ENCODE assay signal across 1 cellular context in the genomic region with DNA sequence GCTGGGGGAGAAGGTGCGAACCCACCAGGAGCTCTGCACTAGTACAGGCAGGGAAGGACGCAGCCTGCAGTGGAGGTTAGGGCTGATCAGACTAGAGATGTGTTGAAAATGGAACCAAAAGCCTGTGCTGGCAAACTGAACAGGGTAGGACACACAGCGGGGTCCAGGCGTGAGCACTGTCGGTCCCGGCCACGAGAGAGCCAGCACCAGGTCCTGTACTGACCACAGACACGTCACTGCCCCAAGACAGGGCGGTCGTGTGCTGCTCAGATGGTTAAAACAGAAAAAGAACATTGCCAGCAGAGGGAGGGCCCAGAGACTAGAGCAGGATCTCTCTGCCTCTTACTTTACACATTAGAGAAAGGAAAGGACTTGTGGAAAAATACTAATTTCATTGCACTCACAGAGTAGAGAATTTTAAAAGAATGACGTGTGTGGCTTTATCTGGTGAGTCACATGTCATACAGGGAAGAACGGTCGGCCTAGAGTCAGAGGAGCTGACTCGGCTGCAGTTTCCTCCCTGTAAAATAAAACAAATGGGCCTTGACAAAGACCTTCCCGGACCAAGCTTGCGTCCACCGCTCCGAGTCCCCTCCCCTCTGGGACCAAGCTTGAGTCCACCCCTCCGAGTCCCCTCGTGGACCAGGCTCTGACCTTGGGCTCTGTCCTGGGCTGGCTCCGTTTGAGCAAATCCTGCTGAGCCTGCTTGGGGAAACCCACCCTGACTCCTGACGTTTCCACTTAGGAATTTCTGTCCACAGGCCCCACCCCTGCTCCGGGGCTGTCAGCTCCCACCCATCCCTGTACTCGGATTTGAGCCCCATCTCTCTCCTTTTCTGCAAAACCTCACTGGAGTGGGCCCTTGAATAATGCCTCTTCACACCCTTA.
TF ChIP-seq lines count a peak whose summit lies in the region.

No MANE protein-coding gene starts in this region.

TF ChIP-seq in HepG2, 621 proteins besides CTCF, POLR2A, EP300 and RAD21 (continues in another document):
- no peak for TF ChIP-seq TRIM24 (CRISPR knock-in tag; IDR thresholded peaks at IDR 0.05)
- TF ChIP-seq, protein P1, sequence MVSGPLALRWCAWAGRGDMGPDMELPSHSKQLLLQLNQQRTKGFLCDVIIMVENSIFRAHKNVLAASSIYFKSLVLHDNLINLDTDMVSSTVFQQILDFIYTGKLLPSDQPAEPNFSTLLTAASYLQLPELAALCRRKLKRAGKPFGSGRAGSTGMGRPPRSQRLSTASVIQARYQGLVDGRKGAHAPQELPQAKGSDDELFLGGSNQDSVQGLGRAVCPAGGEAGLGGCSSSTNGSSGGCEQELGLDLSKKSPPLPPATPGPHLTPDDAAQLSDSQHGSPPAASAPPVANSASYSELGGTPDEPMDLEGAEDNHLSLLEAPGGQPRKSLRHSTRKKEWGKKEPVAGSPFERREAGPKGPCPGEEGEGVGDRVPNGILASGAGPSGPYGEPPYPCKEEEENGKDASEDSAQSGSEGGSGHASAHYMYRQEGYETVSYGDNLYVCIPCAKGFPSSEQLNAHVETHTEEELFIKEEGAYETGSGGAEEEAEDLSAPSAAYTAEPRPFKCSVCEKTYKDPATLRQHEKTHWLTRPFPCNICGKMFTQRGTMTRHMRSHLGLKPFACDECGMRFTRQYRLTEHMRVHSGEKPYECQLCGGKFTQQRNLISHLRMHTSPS (CRISPR knock-in tag; IDR thresholded peaks at IDR 0.05; ENCODE audit: low read depth) = no peak
- no peak for TF ChIP-seq SIX1 (CRISPR knock-in tag; IDR thresholded peaks at IDR 0.05; ENCODE audit: borderline replicate concordance)
- TF ChIP-seq KAT8 (CRISPR knock-in tag; IDR thresholded peaks at IDR 0.05) = peak; percentile 61
- TF ChIP-seq ZFP36L1 (CRISPR knock-in tag; IDR thresholded peaks at IDR 0.05) = no peak
- TF ChIP-seq ZNF558 (CRISPR knock-in tag; IDR thresholded peaks at IDR 0.05; ENCODE audit: borderline replicate concordance) = no peak
- TF ChIP-seq ZNF674 (CRISPR knock-in tag; IDR thresholded peaks at IDR 0.05; ENCODE audit: low read depth) = no peak
- TF ChIP-seq, protein P2, sequence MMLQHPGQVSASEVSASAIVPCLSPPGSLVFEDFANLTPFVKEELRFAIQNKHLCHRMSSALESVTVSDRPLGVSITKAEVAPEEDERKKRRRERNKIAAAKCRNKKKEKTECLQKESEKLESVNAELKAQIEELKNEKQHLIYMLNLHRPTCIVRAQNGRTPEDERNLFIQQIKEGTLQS (CRISPR knock-in tag; IDR thresholded peaks at IDR 0.05) = peak; percentile 70
- TF ChIP-seq, protein P3, sequence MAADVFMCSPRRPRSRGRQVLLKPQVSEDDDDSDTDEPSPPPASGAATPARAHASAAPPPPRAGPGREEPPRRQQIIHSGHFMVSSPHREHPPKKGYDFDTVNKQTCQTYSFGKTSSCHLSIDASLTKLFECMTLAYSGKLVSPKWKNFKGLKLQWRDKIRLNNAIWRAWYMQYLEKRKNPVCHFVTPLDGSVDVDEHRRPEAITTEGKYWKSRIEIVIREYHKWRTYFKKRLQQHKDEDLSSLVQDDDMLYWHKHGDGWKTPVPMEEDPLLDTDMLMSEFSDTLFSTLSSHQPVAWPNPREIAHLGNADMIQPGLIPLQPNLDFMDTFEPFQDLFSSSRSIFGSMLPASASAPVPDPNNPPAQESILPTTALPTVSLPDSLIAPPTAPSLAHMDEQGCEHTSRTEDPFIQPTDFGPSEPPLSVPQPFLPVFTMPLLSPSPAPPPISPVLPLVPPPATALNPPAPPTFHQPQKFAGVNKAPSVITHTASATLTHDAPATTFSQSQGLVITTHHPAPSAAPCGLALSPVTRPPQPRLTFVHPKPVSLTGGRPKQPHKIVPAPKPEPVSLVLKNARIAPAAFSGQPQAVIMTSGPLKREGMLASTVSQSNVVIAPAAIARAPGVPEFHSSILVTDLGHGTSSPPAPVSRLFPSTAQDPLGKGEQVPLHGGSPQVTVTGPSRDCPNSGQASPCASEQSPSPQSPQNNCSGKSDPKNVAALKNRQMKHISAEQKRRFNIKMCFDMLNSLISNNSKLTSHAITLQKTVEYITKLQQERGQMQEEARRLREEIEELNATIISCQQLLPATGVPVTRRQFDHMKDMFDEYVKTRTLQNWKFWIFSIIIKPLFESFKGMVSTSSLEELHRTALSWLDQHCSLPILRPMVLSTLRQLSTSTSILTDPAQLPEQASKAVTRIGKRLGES (CRISPR knock-in tag; IDR thresholded peaks at IDR 0.05; ENCODE audit: borderline replicate concordance) = no peak
- TF ChIP-seq ZNF788 (CRISPR knock-in tag; IDR thresholded peaks at IDR 0.05; ENCODE audit: borderline replicate concordance) = peak; percentile 58; the same call in 1 of the 2 replicates
- 0 out of 2 replicates have a peak, but pooled peaks have one; percentile 48 for TF ChIP-seq SPEN (CRISPR knock-in tag; IDR thresholded peaks at IDR 0.05; ENCODE audit: low read depth)
- 0 out of 2 replicates have a peak, but pooled peaks have one; percentile 17 for TF ChIP-seq ZNF225 (CRISPR knock-in tag; IDR thresholded peaks at IDR 0.05)
- TF ChIP-seq ERF (CRISPR knock-in tag; IDR thresholded peaks at IDR 0.05) = no peak; the same call in 1 of the 2 replicates
- no peak for TF ChIP-seq RCOR2 (CRISPR knock-in tag; IDR thresholded peaks at IDR 0.05)
- TF ChIP-seq ZNF569 (CRISPR knock-in tag; IDR thresholded peaks at IDR 0.05; ENCODE audit: borderline replicate concordance) = no peak
- no peak for TF ChIP-seq ZNF598 (CRISPR knock-in tag; IDR thresholded peaks at IDR 0.05; ENCODE audit: borderline replicate concordance)
- TF ChIP-seq PITX1 (CRISPR knock-in tag; IDR thresholded peaks at IDR 0.05) = peak; percentile 43
- TF ChIP-seq, protein P4, sequence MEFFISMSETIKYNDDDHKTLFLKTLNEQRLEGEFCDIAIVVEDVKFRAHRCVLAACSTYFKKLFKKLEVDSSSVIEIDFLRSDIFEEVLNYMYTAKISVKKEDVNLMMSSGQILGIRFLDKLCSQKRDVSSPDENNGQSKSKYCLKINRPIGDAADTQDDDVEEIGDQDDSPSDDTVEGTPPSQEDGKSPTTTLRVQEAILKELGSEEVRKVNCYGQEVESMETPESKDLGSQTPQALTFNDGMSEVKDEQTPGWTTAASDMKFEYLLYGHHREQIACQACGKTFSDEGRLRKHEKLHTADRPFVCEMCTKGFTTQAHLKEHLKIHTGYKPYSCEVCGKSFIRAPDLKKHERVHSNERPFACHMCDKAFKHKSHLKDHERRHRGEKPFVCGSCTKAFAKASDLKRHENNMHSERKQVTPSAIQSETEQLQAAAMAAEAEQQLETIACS (CRISPR knock-in tag; IDR thresholded peaks at IDR 0.05) = no peak
- TF ChIP-seq, protein P5, sequence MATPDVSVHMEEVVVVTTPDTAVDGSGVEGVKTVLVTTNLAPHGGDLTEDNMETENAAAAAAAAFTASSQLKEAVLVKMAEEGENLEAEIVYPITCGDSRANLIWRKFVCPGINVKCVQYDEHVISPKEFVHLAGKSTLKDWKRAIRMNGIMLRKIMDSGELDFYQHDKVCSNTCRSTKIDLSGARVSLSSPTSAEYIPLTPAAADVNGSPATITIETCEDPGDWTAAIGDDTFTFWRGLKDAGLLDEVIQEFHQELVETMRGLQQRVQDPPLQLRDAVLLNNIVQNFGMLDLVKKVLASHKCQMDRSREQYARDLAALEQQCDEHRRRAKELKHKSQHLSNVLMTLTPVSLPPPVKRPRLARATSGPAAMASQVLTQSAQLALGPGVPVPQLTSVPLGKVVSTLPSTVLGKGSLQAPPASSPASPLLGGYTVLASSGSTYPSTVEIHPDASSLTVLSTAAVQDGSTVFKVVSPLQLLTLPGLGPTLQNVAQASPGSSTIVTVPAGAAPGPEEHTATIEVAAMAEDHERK (CRISPR knock-in tag; IDR thresholded peaks at IDR 0.05; ENCODE audit: low read depth) = no peak
- TF ChIP-seq ZFP82 (CRISPR knock-in tag; IDR thresholded peaks at IDR 0.05; ENCODE audit: borderline replicate concordance) = no peak
- TF ChIP-seq MATR3 (CRISPR knock-in tag; IDR thresholded peaks at IDR 0.05) = no peak
- TF ChIP-seq KDM1A (CRISPR knock-in tag; IDR thresholded peaks at IDR 0.05) = no peak
- TF ChIP-seq NFE2L2 (IDR thresholded peaks at IDR 0.05; ENCODE audit: low read length) = no peak
- TF ChIP-seq, protein P6, sequence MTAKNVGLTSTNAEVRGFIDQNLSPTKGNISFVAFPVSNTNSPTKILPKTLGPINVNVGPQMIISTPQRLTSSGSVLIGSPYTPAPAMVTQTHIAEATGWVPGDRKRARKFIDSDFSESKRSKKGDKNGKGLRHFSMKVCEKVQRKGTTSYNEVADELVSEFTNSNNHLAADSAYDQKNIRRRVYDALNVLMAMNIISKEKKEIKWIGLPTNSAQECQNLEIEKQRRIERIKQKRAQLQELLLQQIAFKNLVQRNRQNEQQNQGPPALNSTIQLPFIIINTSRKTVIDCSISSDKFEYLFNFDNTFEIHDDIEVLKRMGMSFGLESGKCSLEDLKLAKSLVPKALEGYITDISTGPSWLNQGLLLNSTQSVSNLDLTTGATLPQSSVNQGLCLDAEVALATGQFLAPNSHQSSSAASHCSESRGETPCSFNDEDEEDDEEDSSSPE (CRISPR knock-in tag; IDR thresholded peaks at IDR 0.05) = no peak; the same call in 1 of the 2 replicates
- TF ChIP-seq, protein P7, sequence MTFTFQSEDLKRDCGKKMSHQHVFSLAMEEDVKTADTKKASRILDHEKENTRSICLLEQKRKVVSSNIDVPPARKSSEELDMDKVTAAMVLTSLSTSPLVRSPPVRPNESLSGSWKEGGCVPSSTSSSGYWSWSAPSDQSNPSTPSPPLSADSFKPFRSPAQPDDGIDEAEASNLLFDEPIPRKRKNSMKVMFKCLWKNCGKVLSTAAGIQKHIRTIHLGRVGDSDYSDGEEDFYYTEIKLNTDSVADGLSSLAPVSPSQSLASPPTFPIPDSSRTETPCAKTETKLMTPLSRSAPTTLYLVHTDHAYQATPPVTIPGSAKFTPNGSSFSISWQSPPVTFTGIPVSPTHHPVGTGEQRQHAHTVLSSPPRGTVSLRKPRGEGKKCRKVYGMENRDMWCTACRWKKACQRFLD (CRISPR knock-in tag; IDR thresholded peaks at IDR 0.05; ENCODE audit: borderline replicate concordance) = no peak
- TF ChIP-seq, protein P8, sequence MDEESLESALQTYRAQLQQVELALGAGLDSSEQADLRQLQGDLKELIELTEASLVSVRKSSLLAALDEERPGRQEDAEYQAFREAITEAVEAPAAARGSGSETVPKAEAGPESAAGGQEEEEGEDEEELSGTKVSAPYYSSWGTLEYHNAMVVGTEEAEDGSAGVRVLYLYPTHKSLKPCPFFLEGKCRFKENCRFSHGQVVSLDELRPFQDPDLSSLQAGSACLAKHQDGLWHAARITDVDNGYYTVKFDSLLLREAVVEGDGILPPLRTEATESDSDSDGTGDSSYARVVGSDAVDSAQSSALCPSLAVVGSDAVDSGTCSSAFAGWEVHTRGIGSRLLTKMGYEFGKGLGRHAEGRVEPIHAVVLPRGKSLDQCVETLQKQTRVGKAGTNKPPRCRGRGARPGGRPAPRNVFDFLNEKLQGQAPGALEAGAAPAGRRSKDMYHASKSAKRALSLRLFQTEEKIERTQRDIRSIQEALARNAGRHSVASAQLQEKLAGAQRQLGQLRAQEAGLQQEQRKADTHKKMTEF (CRISPR knock-in tag; IDR thresholded peaks at IDR 0.05) = peak; percentile 77; the same call in 1 of the 2 replicates
- TF ChIP-seq KLF15 (CRISPR knock-in tag; IDR thresholded peaks at IDR 0.05; ENCODE audit: borderline replicate concordance) = no peak
- TF ChIP-seq ZNF329 (CRISPR knock-in tag; IDR thresholded peaks at IDR 0.05; ENCODE audit: low read depth) = no peak
- peak; percentile 44; the same call in 1 of the 2 replicates for TF ChIP-seq MAFF (IDR thresholded peaks at IDR 0.05; ENCODE audit: low read depth, low read length)
- no peak for TF ChIP-seq ZNF264 (CRISPR knock-in tag; IDR thresholded peaks at IDR 0.05)
- peak; percentile 60 for TF ChIP-seq ZNF768 (CRISPR knock-in tag; IDR thresholded peaks at IDR 0.05)
- TF ChIP-seq NFRKB (IDR thresholded peaks at IDR 0.05) = no peak
- TF ChIP-seq ZNF772 (CRISPR knock-in tag; IDR thresholded peaks at IDR 0.05) = 0 out of 2 replicates have a peak, but pooled peaks have one; percentile 35
- TF ChIP-seq PAF1 (CRISPR knock-in tag; IDR thresholded peaks at IDR 0.05) = no peak
- TF ChIP-seq ZFP36L2 (CRISPR knock-in tag; IDR thresholded peaks at IDR 0.05) = no peak
- TF ChIP-seq ZNF260 (CRISPR knock-in tag; IDR thresholded peaks at IDR 0.05; ENCODE audit: borderline replicate concordance, low read depth) = no peak
- TF ChIP-seq CHCHD3 (CRISPR knock-in tag; IDR thresholded peaks at IDR 0.05) = no peak
- no peak for TF ChIP-seq TMF1 (CRISPR knock-in tag; IDR thresholded peaks at IDR 0.05; ENCODE audit: low read depth)
- TF ChIP-seq ZFX (CRISPR knock-in tag; IDR thresholded peaks at IDR 0.05; ENCODE audit: low read depth) = peak; percentile 83
- 0 out of 2 replicates have a peak, but pooled peaks have one; percentile 17 for TF ChIP-seq RFXANK (CRISPR knock-in tag; IDR thresholded peaks at IDR 0.05)
- TF ChIP-seq, protein P9, sequence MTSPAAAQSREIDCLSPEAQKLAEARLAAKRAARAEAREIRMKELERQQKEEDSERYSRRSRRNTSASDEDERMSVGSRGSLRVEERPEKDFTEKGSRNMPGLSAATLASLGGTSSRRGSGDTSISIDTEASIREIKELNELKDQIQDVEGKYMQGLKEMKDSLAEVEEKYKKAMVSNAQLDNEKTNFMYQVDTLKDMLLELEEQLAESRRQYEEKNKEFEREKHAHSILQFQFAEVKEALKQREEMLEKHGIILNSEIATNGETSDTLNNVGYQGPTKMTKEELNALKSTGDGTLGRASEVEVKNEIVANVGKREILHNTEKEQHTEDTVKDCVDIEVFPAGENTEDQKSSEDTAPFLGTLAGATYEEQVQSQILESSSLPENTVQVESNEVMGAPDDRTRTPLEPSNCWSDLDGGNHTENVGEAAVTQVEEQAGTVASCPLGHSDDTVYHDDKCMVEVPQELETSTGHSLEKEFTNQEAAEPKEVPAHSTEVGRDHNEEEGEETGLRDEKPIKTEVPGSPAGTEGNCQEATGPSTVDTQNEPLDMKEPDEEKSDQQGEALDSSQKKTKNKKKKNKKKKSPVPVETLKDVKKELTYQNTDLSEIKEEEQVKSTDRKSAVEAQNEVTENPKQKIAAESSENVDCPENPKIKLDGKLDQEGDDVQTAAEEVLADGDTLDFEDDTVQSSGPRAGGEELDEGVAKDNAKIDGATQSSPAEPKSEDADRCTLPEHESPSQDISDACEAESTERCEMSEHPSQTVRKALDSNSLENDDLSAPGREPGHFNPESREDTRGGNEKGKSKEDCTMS (CRISPR knock-in tag; conservative IDR thresholded peaks at IDR 0.05) = no peak; the same call in 1 of the 2 replicates
- TF ChIP-seq, protein P10, sequence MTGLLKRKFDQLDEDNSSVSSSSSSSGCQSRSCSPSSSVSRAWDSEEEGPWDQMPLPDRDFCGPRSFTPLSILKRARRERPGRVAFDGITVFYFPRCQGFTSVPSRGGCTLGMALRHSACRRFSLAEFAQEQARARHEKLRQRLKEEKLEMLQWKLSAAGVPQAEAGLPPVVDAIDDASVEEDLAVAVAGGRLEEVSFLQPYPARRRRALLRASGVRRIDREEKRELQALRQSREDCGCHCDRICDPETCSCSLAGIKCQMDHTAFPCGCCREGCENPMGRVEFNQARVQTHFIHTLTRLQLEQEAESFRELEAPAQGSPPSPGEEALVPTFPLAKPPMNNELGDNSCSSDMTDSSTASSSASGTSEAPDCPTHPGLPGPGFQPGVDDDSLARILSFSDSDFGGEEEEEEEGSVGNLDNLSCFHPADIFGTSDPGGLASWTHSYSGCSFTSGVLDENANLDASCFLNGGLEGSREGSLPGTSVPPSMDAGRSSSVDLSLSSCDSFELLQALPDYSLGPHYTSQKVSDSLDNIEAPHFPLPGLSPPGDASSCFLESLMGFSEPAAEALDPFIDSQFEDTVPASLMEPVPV (CRISPR knock-in tag; IDR thresholded peaks at IDR 0.05) = peak; percentile 16; the same call in 1 of the 2 replicates
- 0 out of 2 replicates have a peak, but pooled peaks have one; percentile 53 for TF ChIP-seq ZNF256 (CRISPR knock-in tag; conservative IDR thresholded peaks at IDR 0.05)
- TF ChIP-seq ZNF761 (CRISPR knock-in tag; conservative IDR thresholded peaks at IDR 0.05) = no peak
- TF ChIP-seq ZNF720 (CRISPR knock-in tag; IDR thresholded peaks at IDR 0.05) = no peak
- peak; percentile 65; the same call in 1 of the 2 replicates for TF ChIP-seq SAP130 (CRISPR knock-in tag; IDR thresholded peaks at IDR 0.05; ENCODE audit: low read depth)
